Comparison of ENCODE assay signal across 21 cellular contexts in the genomic region with DNA sequence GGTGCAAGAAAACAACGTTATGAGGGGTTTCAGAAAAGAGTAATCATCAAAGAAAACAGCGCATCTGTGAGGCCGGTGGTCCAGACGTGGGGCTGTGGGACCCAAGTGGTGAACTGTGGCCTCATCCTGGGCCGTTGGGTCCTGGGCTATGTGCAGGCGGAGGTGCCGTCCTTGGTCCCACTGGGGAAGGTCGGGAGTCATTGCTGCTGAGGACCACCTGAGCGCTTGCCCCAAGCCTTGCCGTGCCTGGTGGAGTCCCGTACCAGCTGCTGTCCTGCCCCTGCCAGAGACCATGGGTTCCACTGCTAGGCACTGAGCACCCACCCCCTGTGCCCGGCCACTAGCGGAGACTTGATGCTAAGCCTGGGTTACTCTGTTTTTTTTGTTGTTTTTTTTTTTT. TPM values are rescaled to one million over a fixed set of nuclear protein-coding genes. Genes with fewer than 3 reads are reported as not detected.
DNase-seq lines count a peak whose midpoint lies in the region; ATAC-seq and TF ChIP-seq lines count a peak whose summit lies in the region.
"Had no signal": no experiment of that assay in that cellular context is flagged by ENCODE, and none has a peak within 500 bp of the region (broad histone marks: within the 10 kb centered on the region; RNA-seq: fewer than 3 reads in every experiment).

No MANE protein-coding gene starts in this region.

- in situ Hi-C loops in Panc1 (cut with HindIII; ENCODE audit: low pct_unique_long_range_greater_than_20kb, low sequenced_read_pairs) = no loop called here

- DNase-seq in Right ventricle myocardium inferior (ENCODE audit: missing footprints) = peak; percentile 14
- no peak for DNase-seq in cardiac septum (ENCODE audit: low spot score)
- DNase-seq in Panc1 (ENCODE audit: low read depth, low spot score) = no peak
- DNase-seq in endodermal cell = peak; percentile 37
- DNase-seq in osteoblast (ENCODE audit: insufficient read length, low spot score, missing footprints) = peak; percentile 64
- DNase-seq in NCI-H1930 (lab: John Stamatoyannopoulos, UW) = no peak
- DNase-seq in Kasumi-1 (lab: John Stamatoyannopoulos, UW) = no peak
- DNase-seq: Calu3; GDM1; MM.1S; NCI-H1048; NCI-H1436; NCI-H187 treated with DMSO at 0.1 percent for 48 hours; NCI-H2227 treated with DMSO at 0.1 percent for 48 hours; NCI-H510A; NCI-H748 treated with DMSO at 0.1 percent for 48 hours; NK-92 treated with Interleukin-12 subunit alpha and Interleukin-12 subunit beta, amount 100 ng/mL, for 24 hours had no signal

- peaks cover 33% of the 10 kb centered on the region for H4K20me1 ChIP-seq in osteoblast (ENCODE audit: insufficient read depth, low read length)

- H3K4me1 ChIP-seq in Panc1 (ENCODE audit: control insufficient read depth, insufficient read depth, low read length) (no peaks in the 10 kb centered on the region), endodermal cell (ENCODE audit: control insufficient read depth, insufficient read depth, low read length) (peaks cover 4% of the 10 kb centered on the region), osteoblast (ENCODE audit: insufficient read depth, low read length) (peaks cover 8% of the 10 kb centered on the region)

- peaks cover 60% of the 10 kb centered on the region for H3K36me3 Mint-ChIP-seq in endodermal cell (ENCODE audit: low read depth)

- POLR2A ChIA-PET in Panc1 (lab: Charles Lee) = no interaction called here

- TF ChIP-seq CTCF in Panc1 (IDR thresholded peaks at IDR 0.05) (no peak), endodermal cell (conservative IDR thresholded peaks at IDR 0.05) (no peak), osteoblast (IDR thresholded peaks at IDR 0.05; ENCODE audit: extremely low read depth, low read depth, low read length) (no peak)

- H3K27me3 ChIP-seq in Panc1 (ENCODE audit: control insufficient read depth, insufficient read depth, low read length) (no peaks in the 10 kb centered on the region), endodermal cell (ENCODE audit: control insufficient read depth, insufficient read depth, low read length, poor library complexity, severe bottlenecking) (no peaks in the 10 kb centered on the region), osteoblast (ENCODE audit: insufficient read depth, low read length) (no peaks in the 10 kb centered on the region)

- no peak overlapping the region for H3K9ac ChIP-seq in endodermal cell (ENCODE audit: extremely low read depth, low read length, poor library complexity, severe bottlenecking)

- intact Hi-C loops in Right ventricle myocardium inferior (cut with DNase I) (no loop called here), cardiac septum (cut with DNase I) (no loop called here), Panc1 (cut with micrococcal nuclease; ENCODE audit: unreplicated experiment) (no loop called here)

- H3K27ac ChIP-seq in Panc1 (ENCODE audit: low read length) = no peak overlapping the region
- H3K27ac ChIP-seq in endodermal cell (ENCODE audit: low read depth, low read length) = no peak overlapping the region
- H3K27ac ChIP-seq in osteoblast (ENCODE audit: low read depth, low read length) = no peak overlapping the region
- H3K27ac ChIP-seq: C4-2B had no signal

- H3K27me3 Mint-ChIP-seq in endodermal cell (ENCODE audit: insufficient read depth) = no peaks in the 10 kb centered on the region
- H3K27me3 Mint-ChIP-seq: CD8-positive, alpha-beta memory T cell had no signal

- H3K36me3 ChIP-seq in Panc1 (ENCODE audit: control insufficient read depth, insufficient read depth, low read length) (no peaks in the 10 kb centered on the region), endodermal cell (ENCODE audit: control insufficient read depth, insufficient read depth, low read length) (peaks cover 52% of the 10 kb centered on the region), osteoblast (ENCODE audit: insufficient read depth, low read length) (peaks cover 39% of the 10 kb centered on the region)

- H3K27ac Mint-ChIP-seq in endodermal cell = no peak overlapping the region

- ATAC-seq in Right ventricle myocardium inferior = no peak
- no peak for ATAC-seq in Panc1
- no peak for ATAC-seq in HG02759 (IDR thresholded peaks at IDR 0.05; ENCODE audit: unreplicated experiment)
- ATAC-seq: K562 had no signal

- CTCF ChIA-PET in Panc1 (lab: Charles Lee) = interaction anchor here (0.7 kb wide), 1 partner anchor 434 kb away, joined by 4 read pairs; no protein-coding TSS in a partner anchor

- peaks cover 29% of the 10 kb centered on the region for H3K79me2 ChIP-seq in osteoblast (ENCODE audit: insufficient read depth, low read length)

- peaks cover 8% of the 10 kb centered on the region for H3K4me1 Mint-ChIP-seq in endodermal cell

- H3K9me3 ChIP-seq in Panc1 (ENCODE audit: control insufficient read depth, insufficient read depth, low read depth, low read length) = no peaks in the 10 kb centered on the region
- peaks cover 9% of the 10 kb centered on the region for H3K9me3 ChIP-seq in endodermal cell (ENCODE audit: control insufficient read depth, low read length)
- peaks cover 9% of the 10 kb centered on the region for H3K9me3 ChIP-seq in osteoblast (ENCODE audit: low read depth, low read length)

- H3K4me3 ChIP-seq in Panc1 (ENCODE audit: low read depth in 2 of 2, low read length in 2 of 2) (no peak overlapping the region), endodermal cell (ENCODE audit: low read length) (no peak overlapping the region), osteoblast (ENCODE audit: insufficient read depth, low read length) (no peak overlapping the region)
- H3K4me3 ChIP-seq: K562 had no signal

- H3K4me2 ChIP-seq in osteoblast (ENCODE audit: insufficient read depth, low read length) = no peak overlapping the region

- WGBS in endodermal cell (ENCODE audit: insufficient coverage in 1 of 2, insufficient read length in 1 of 2), 2 experiments = 94 to 97% methylated on average over 11 to 13 of the region's 13 CpGs

- TSS peak; percentile 47 for BruUV-seq in Panc1 (replicated peaks; lab: Mats Ljungman, UMichigan)

- H3K9me3 Mint-ChIP-seq in endodermal cell = peaks cover 11% of the 10 kb centered on the region
- H3K9me3 Mint-ChIP-seq: CD8-positive, alpha-beta memory T cell had no signal

- no peak overlapping the region for H3K4me3 Mint-ChIP-seq in endodermal cell
- H3K4me3 Mint-ChIP-seq: CD8-positive, alpha-beta memory T cell had no signal

- no peak overlapping the region for H2AFZ ChIP-seq in osteoblast (ENCODE audit: low read length)

RNA-seq across cellular contexts. Expression of a gene that starts 25.5 kb away (rescaled TPM):
- total RNA-seq in Right ventricle myocardium inferior (6.5 TPM), cardiac septum (10.4 TPM), Panc1 (2021; ENCODE audit: unreplicated experiment) (23.4 TPM), endodermal cell (10 to 100 TPM; 50.4 to 61.6 TPM), osteoblast (12.7 and 14.8 TPM in 2 replicates)
- 19.6 TPM for polyA plus RNA-seq in Panc1 (2012; ENCODE audit: insufficient read length)
- 19.2 TPM for polyA plus RNA-seq in endodermal cell (2013, experiment 1 of 2)
- polyA plus RNA-seq in endodermal cell (2013, experiment 2 of 2) = 17.1 TPM

RNA-seq across cellular contexts. Expression of a gene that starts 31.8 kb away (rescaled TPM):
- total RNA-seq in Right ventricle myocardium inferior (50.4 TPM), cardiac septum (55.2 TPM), Panc1 (2021; ENCODE audit: unreplicated experiment) (62.3 TPM), endodermal cell (10 to 100 TPM; 48.8 to 72.7 TPM), osteoblast (55.7 and 70.6 TPM in 2 replicates)
- 99.0 TPM for polyA plus RNA-seq in Panc1 (2012; ENCODE audit: insufficient read length)
- 72.4 TPM for polyA plus RNA-seq in endodermal cell (2013, experiment 1 of 2)
- polyA plus RNA-seq in endodermal cell (2013, experiment 2 of 2) = 65.4 TPM

Comparison
In these comparisons a context has a peak if more than half of its experiments do, and no peak if none do; other contexts are left out.
1. DNase-seq: peak in Right ventricle myocardium inferior (single experiment), endodermal cell (single experiment) and osteoblast (single experiment); none in cardiac septum (single experiment), Panc1 (single experiment), NCI-H1930 (0 of 2) and Kasumi-1 (0 of 2).